ENCODE assay signal across 1 cellular context in the genomic region with DNA sequence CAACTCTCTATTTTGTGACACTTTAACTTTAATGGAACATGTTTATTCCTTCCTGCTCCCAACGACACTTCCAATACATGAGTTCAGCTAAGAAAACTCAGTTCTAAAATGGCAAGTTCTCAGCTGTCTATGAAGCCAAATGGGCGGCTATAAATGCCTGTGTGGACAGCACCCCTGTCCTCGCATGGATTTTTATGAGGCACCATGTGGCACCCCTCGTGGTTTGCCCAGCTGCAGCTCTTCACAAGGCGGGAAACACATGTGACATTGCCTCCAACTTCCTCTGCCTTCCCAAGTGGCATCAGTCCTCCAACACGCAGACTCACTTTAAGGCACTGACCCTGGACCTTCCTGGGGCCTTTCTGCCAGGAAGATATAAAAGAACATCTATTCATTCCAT.
TF ChIP-seq lines count a peak whose summit lies in the region.

No MANE protein-coding gene starts in this region.

TF ChIP-seq in H1, 55 proteins besides CTCF, POLR2A, EP300 and RAD21 (continued from another document):
- TF ChIP-seq, protein P1, sequence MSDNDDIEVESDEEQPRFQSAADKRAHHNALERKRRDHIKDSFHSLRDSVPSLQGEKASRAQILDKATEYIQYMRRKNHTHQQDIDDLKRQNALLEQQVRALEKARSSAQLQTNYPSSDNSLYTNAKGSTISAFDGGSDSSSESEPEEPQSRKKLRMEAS (IDR thresholded peaks at IDR 0.05), result peak; percentile 70
- TF ChIP-seq CHD1 (IDR thresholded peaks at IDR 0.05; ENCODE audit: low read depth, low read length), result no peak
